23 cellular contexts compared by ENCODE assay signal in the genomic region with DNA sequence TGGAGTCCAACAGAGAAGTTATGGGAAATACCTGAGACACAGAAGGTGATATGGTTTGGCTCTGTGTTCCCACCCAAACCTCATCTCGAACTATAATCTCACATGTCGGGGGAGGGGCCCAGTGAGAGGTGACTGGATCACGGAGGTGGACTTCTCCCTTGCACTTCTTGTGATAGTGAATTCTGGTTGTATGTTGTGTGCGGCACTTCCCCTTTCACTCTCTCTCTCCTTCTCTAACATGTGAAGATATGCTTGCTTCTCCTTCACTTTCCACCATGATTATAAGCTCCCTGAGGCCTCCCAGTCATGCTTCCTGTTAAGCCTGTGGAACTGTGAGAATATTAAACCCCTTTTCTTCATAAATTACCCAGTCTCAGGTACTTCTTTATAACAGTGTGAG.
"Had no signal": no experiment of that assay in that cellular context is flagged by ENCODE, and none has a peak within 500 bp of the region (broad histone marks: within the 10 kb centered on the region; RNA-seq: fewer than 3 reads in every experiment).

No MANE protein-coding gene starts in this region.

- H3K36me3 ChIP-seq: esophagus muscularis mucosa, heart left ventricle, ovary, sigmoid colon, tibial artery had no signal

- ATAC-seq: foreskin keratinocyte; gastroesophageal sphincter; left lobe of liver; natural killer cell; psoas muscle; right cardiac atrium; stimulated activated memory B cell treated with anti-CD40 and anti-IgM and Interleukin-4, amounts not matched to agents 10 μg/mL and 1 μg/mL and 100 μg/mL, for 72 hours; stimulated activated naive CD8-positive, alpha-beta T cell treated with anti-CD3 and anti-CD28 coated beads, Interleukin-15, Interleukin-2, amounts not matched to agents 100 U/mL and 50 U/mL, for 24 hours had no signal

- H3K4me3 ChIP-seq: esophagus muscularis mucosa, gastroesophageal sphincter, heart left ventricle, hepatocyte, lung, ovary, psoas muscle, sigmoid colon, testis, tibial artery had no signal

- DNase-seq: dermis blood vessel endothelial cell; effector memory CD4-positive, alpha-beta T cell; foreskin keratinocyte; kidney; natural killer cell; occipital lobe; ovary; psoas muscle; sigmoid colon; stimulated activated CD4-positive, alpha-beta T cell treated with anti-CD3 and anti-CD28 coated beads, Interleukin-2, amount 100 ng/mL, for 24 hours; stimulated activated CD4-positive, alpha-beta T cell treated with anti-CD3 and anti-CD28 coated beads, Interleukin-4, amount 100 ng/mL, for 24 hours; stimulated activated naive CD8-positive, alpha-beta T cell treated with anti-CD3 and anti-CD28 coated beads, Interleukin-15, Interleukin-2, amounts not matched to agents 100 U/mL and 50 U/mL, for 24 hours; substantia nigra; testis; tibial artery had no signal

- H3K4me2 ChIP-seq: hepatocyte had no signal

- H3K27me3 ChIP-seq: esophagus muscularis mucosa, foreskin keratinocyte, gastroesophageal sphincter, heart left ventricle, hepatocyte, ovary, sigmoid colon, testis, tibial artery had no signal

- H2AFZ ChIP-seq: hepatocyte had no signal

- H3K27ac ChIP-seq: esophagus muscularis mucosa, foreskin keratinocyte, gastroesophageal sphincter, heart left ventricle, hepatocyte, ovary, psoas muscle, sigmoid colon, testis, tibial artery had no signal

- H3K4me1 ChIP-seq: esophagus muscularis mucosa, foreskin keratinocyte, gastroesophageal sphincter, heart left ventricle, psoas muscle, sigmoid colon, testis, tibial artery had no signal

- H3K79me2 ChIP-seq: hepatocyte had no signal

- H3K9me3 ChIP-seq: esophagus muscularis mucosa, gastroesophageal sphincter, ovary, psoas muscle, sigmoid colon, testis, tibial artery had no signal
